Comparison of ENCODE assay signal across 1 cellular context in genomic region chr19:1864480-1865171, GRCh38.
TF ChIP-seq lines count a peak whose summit lies in the region.

No MANE protein-coding gene starts in this region.

TF ChIP-seq in HepG2, 621 proteins besides CTCF, POLR2A, EP300 and RAD21 (continues in another document):
- TF ChIP-seq ZNF543 (CRISPR knock-in tag; IDR thresholded peaks at IDR 0.05) (no peak), ESRRA (CRISPR knock-in tag; IDR thresholded peaks at IDR 0.05; ENCODE audit: low read depth) (peak; percentile 47; the same call in 1 of the 2 replicates), NONO (IDR thresholded peaks at IDR 0.05) (no peak), NONO (CRISPR knock-in tag; conservative IDR thresholded peaks at IDR 0.05) (peak; percentile 57; the same call in 1 of the 2 replicates), HNRNPL (IDR thresholded peaks at IDR 0.05; ENCODE audit: low read depth, low read length) (0 out of 2 replicates have a peak, but pooled peaks have one; percentile 45), FOXO4 (CRISPR knock-in tag; conservative IDR thresholded peaks at IDR 0.05) (no peak), FOXA3 (CRISPR knock-in tag; IDR thresholded peaks at IDR 0.05) (peak; percentile 49), ZNF180 (CRISPR knock-in tag; IDR thresholded peaks at IDR 0.05; ENCODE audit: borderline replicate concordance, low read depth) (no peak), ERF (CRISPR knock-in tag; IDR thresholded peaks at IDR 0.05) (no peak; the same call in 1 of the 2 replicates), RARA (CRISPR knock-in tag; IDR thresholded peaks at IDR 0.05) (peak; percentile 54), ELF3 (CRISPR knock-in tag; IDR thresholded peaks at IDR 0.05) (0 out of 2 replicates have a peak, but pooled peaks have one; percentile 37), MAFK (conservative IDR thresholded peaks at IDR 0.05 in 1 of 2, IDR thresholded peaks at IDR 0.05 in 1 of 2; ENCODE audit: low read length in 2 of 2) (no peak), SOX5 (CRISPR knock-in tag; IDR thresholded peaks at IDR 0.05; ENCODE audit: borderline replicate concordance) (no peak), ZNF704 (CRISPR knock-in tag; IDR thresholded peaks at IDR 0.05; ENCODE audit: borderline replicate concordance) (peak; percentile 72; the same call in 1 of the 2 replicates), NRL (CRISPR knock-in tag; IDR thresholded peaks at IDR 0.05; ENCODE audit: borderline replicate concordance) (0 out of 2 replicates have a peak, but pooled peaks have one; percentile 55), ZNF691 (CRISPR knock-in tag; IDR thresholded peaks at IDR 0.05; ENCODE audit: borderline replicate concordance, low read depth) (peak; percentile 54; the same call in 1 of the 2 replicates), SYNCRIP (IDR thresholded peaks at IDR 0.05; ENCODE audit: insufficient read depth, low read depth, low read length) (no peak), ZNF124 (CRISPR knock-in tag; IDR thresholded peaks at IDR 0.05) (0 out of 2 replicates have a peak, but pooled peaks have one; percentile 3), SIN3A (IDR thresholded peaks at IDR 0.05; ENCODE audit: borderline replicate concordance, low read depth, low read length) (peak; percentile 45; the same call in 1 of the 2 replicates), ZNF788 (CRISPR knock-in tag; IDR thresholded peaks at IDR 0.05; ENCODE audit: borderline replicate concordance) (peak; percentile 69; the same call in 1 of the 2 replicates), SOX13 (IDR thresholded peaks at IDR 0.05) (no peak), SOX13 (CRISPR knock-in tag; conservative IDR thresholded peaks at IDR 0.05 in 1 of 2, IDR thresholded peaks at IDR 0.05 in 1 of 2) (0 out of 4 replicates have a peak, but pooled peaks of 1 of the 2 experiments have one; percentile 41), ZNF329 (CRISPR knock-in tag; IDR thresholded peaks at IDR 0.05; ENCODE audit: low read depth) (peak; percentile 20; the same call in 1 of the 2 replicates), MIER3 (CRISPR knock-in tag; IDR thresholded peaks at IDR 0.05; ENCODE audit: borderline replicate concordance) (0 out of 2 replicates have a peak, but pooled peaks have one; percentile 16), ZNF501 (CRISPR knock-in tag; IDR thresholded peaks at IDR 0.05) (peak; percentile 76), SNAI1 (CRISPR knock-in tag; IDR thresholded peaks at IDR 0.05; ENCODE audit: borderline replicate concordance) (no peak), CHD4 (IDR thresholded peaks at IDR 0.05; ENCODE audit: borderline replicate concordance, low read length) (0 out of 2 replicates have a peak, but pooled peaks have one; percentile 25), JUND (CRISPR knock-in tag; IDR thresholded peaks at IDR 0.05) (no peak), FOXK1 (CRISPR knock-in tag; IDR thresholded peaks at IDR 0.05; ENCODE audit: borderline replicate concordance, low read depth) (0 out of 2 replicates have a peak, but pooled peaks have one; percentile 22), ZBTB7B (CRISPR knock-in tag; IDR thresholded peaks at IDR 0.05) (peak; percentile 75), ZNF670 (CRISPR knock-in tag; IDR thresholded peaks at IDR 0.05; ENCODE audit: borderline replicate concordance) (no peak), KLF11 (CRISPR knock-in tag; IDR thresholded peaks at IDR 0.05) (no peak), ZNF17 (CRISPR knock-in tag; IDR thresholded peaks at IDR 0.05) (no peak), ETV6 (CRISPR knock-in tag; conservative IDR thresholded peaks at IDR 0.05) (peak; percentile 65; the same call in 1 of the 2 replicates), SAP130 (CRISPR knock-in tag; IDR thresholded peaks at IDR 0.05; ENCODE audit: low read depth) (peak; percentile 56), ZNF224 (CRISPR knock-in tag; IDR thresholded peaks at IDR 0.05) (0 out of 2 replicates have a peak, but pooled peaks have one; percentile 48), ZBTB25 (CRISPR knock-in tag; IDR thresholded peaks at IDR 0.05) (no peak), ZNF740 (CRISPR knock-in tag; IDR thresholded peaks at IDR 0.05) (no peak), SP4 (CRISPR knock-in tag; IDR thresholded peaks at IDR 0.05) (peak; percentile 68; the same call in 1 of the 2 replicates), ZNF24 (IDR thresholded peaks at IDR 0.05) (no peak), ZNF20 (CRISPR knock-in tag; IDR thresholded peaks at IDR 0.05) (no peak), ZNF710 (CRISPR knock-in tag; IDR thresholded peaks at IDR 0.05; ENCODE audit: borderline replicate concordance) (no peak), ZNF431 (CRISPR knock-in tag; IDR thresholded peaks at IDR 0.05; ENCODE audit: borderline replicate concordance, low read depth) (no peak), JUN (CRISPR knock-in tag; IDR thresholded peaks at IDR 0.05) (no peak), ZNF770 (CRISPR knock-in tag; IDR thresholded peaks at IDR 0.05) (peak; percentile 17; the same call in 1 of the 2 replicates), THAP11 (CRISPR knock-in tag; IDR thresholded peaks at IDR 0.05) (peak; percentile 43; the same call in 1 of the 2 replicates), ZNF772 (CRISPR knock-in tag; IDR thresholded peaks at IDR 0.05) (0 out of 2 replicates have a peak, but pooled peaks have one; percentile 33), IKZF4 (CRISPR knock-in tag; IDR thresholded peaks at IDR 0.05; ENCODE audit: borderline replicate concordance, low read depth, not compliant biosample characterization) (no peak), ZNF281 (CRISPR knock-in tag; IDR thresholded peaks at IDR 0.05; ENCODE audit: borderline replicate concordance) (0 out of 2 replicates have a peak, but pooled peaks have one; percentile 39), KDM2A (CRISPR knock-in tag; IDR thresholded peaks at IDR 0.05; ENCODE audit: borderline replicate concordance, low read depth) (peak; percentile 71; the same call in 1 of the 2 replicates), PLSCR1 (CRISPR knock-in tag; IDR thresholded peaks at IDR 0.05; ENCODE audit: borderline replicate concordance) (no peak), ZNF331 (CRISPR knock-in tag; IDR thresholded peaks at IDR 0.05) (peak; percentile 74), HNRNPH1 (optimal IDR thresholded peaks at IDR 0.05; ENCODE audit: low read depth, low read length) (no peak), RFXAP (CRISPR knock-in tag; IDR thresholded peaks at IDR 0.05; ENCODE audit: borderline replicate concordance) (no peak), MAZ (IDR thresholded peaks at IDR 0.05; ENCODE audit: borderline replicate concordance, low read depth, low read length) (no peak), MAZ (CRISPR knock-in tag; IDR thresholded peaks at IDR 0.05; ENCODE audit: low read depth) (peak; percentile 29), HNRNPK (IDR thresholded peaks at IDR 0.05; ENCODE audit: low read depth, low read length, poor library complexity, severe bottlenecking) (peak; percentile 46), CENPT (CRISPR knock-in tag; IDR thresholded peaks at IDR 0.05; ENCODE audit: low read depth) (no peak), SALL1 (CRISPR knock-in tag; IDR thresholded peaks at IDR 0.05) (peak; percentile 62; the same call in 1 of the 2 replicates), ARNTL (CRISPR knock-in tag; IDR thresholded peaks at IDR 0.05) (peak; percentile 87), ZKSCAN8 (CRISPR knock-in tag; IDR thresholded peaks at IDR 0.05; ENCODE audit: borderline replicate concordance) (no peak), NBN (conservative IDR thresholded peaks at IDR 0.05) (no peak)
